In the genomic region with DNA sequence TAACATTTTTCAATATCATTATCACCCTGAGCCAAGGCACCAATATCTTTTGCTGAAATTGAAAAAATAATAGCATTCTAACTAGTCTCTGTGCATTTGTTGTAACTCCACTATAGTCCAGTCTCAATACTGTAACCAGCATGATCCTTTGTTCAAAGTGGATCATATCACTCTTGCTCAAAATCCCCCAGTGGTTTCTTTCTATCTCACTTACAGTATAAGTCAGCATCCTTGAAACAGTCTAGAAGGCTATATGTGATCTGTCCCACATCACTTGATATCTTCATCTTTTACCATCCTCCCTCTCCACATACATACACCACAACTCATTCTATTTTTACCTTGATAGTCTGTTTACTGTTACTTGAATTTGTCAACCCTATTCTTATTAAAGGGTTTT, we compare ENCODE assay signal across 1 cellular context.
A peak's percentile ranks its signal among the peaks of the same experiment; 100 is the strongest.
TF ChIP-seq lines count a peak whose summit lies in the region.

No MANE protein-coding gene starts in this region.

TF ChIP-seq in GM12878, 131 proteins besides CTCF, POLR2A, EP300 and RAD21 (continued from another document):
- TF ChIP-seq, protein P1, sequence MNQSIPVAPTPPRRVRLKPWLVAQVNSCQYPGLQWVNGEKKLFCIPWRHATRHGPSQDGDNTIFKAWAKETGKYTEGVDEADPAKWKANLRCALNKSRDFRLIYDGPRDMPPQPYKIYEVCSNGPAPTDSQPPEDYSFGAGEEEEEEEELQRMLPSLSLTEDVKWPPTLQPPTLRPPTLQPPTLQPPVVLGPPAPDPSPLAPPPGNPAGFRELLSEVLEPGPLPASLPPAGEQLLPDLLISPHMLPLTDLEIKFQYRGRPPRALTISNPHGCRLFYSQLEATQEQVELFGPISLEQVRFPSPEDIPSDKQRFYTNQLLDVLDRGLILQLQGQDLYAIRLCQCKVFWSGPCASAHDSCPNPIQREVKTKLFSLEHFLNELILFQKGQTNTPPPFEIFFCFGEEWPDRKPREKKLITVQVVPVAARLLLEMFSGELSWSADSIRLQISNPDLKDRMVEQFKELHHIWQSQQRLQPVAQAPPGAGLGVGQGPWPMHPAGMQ (IDR thresholded peaks at IDR 0.05; ENCODE audit: borderline replicate concordance): no peak
- no peak for TF ChIP-seq WRNIP1 (IDR thresholded peaks at IDR 0.05; ENCODE audit: borderline replicate concordance, low read depth, low read length)
- no peak for TF ChIP-seq NR2C2 (IDR thresholded peaks at IDR 0.05; ENCODE audit: borderline replicate concordance, control insufficient read depth, insufficient read length, low read depth)
- no peak for TF ChIP-seq CBX3 (IDR thresholded peaks at IDR 0.05; ENCODE audit: borderline replicate concordance, low read depth)
- TF ChIP-seq CHD4 (IDR thresholded peaks at IDR 0.05): no peak
- no peak for TF ChIP-seq ZNF384 (IDR thresholded peaks at IDR 0.05; ENCODE audit: borderline replicate concordance, low read depth, low read length)
- peak; percentile 73 for TF ChIP-seq ZNF24 (IDR thresholded peaks at IDR 0.05)
- TF ChIP-seq TCF12 (IDR thresholded peaks at IDR 0.05; ENCODE audit: low read depth, low read length): no peak
- TF ChIP-seq, protein P2, sequence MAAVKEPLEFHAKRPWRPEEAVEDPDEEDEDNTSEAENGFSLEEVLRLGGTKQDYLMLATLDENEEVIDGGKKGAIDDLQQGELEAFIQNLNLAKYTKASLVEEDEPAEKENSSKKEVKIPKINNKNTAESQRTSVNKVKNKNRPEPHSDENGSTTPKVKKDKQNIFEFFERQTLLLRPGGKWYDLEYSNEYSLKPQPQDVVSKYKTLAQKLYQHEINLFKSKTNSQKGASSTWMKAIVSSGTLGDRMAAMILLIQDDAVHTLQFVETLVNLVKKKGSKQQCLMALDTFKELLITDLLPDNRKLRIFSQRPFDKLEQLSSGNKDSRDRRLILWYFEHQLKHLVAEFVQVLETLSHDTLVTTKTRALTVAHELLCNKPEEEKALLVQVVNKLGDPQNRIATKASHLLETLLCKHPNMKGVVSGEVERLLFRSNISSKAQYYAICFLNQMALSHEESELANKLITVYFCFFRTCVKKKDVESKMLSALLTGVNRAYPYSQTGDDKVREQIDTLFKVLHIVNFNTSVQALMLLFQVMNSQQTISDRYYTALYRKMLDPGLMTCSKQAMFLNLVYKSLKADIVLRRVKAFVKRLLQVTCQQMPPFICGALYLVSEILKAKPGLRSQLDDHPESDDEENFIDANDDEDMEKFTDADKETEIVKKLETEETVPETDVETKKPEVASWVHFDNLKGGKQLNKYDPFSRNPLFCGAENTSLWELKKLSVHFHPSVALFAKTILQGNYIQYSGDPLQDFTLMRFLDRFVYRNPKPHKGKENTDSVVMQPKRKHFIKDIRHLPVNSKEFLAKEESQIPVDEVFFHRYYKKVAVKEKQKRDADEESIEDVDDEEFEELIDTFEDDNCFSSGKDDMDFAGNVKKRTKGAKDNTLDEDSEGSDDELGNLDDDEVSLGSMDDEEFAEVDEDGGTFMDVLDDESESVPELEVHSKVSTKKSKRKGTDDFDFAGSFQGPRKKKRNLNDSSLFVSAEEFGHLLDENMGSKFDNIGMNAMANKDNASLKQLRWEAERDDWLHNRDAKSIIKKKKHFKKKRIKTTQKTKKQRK (IDR thresholded peaks at IDR 0.05; ENCODE audit: low read depth, low read length): no peak
- TF ChIP-seq SUZ12 (IDR thresholded peaks at IDR 0.05; ENCODE audit: unreplicated experiment): no peak
- TF ChIP-seq ZSCAN29 (IDR thresholded peaks at IDR 0.05): no peak
- no peak for TF ChIP-seq TARDBP (IDR thresholded peaks at IDR 0.05; ENCODE audit: borderline replicate concordance)
TF ChIP-seq in GM12878: peak in this region for 3.
